In the genomic region with DNA sequence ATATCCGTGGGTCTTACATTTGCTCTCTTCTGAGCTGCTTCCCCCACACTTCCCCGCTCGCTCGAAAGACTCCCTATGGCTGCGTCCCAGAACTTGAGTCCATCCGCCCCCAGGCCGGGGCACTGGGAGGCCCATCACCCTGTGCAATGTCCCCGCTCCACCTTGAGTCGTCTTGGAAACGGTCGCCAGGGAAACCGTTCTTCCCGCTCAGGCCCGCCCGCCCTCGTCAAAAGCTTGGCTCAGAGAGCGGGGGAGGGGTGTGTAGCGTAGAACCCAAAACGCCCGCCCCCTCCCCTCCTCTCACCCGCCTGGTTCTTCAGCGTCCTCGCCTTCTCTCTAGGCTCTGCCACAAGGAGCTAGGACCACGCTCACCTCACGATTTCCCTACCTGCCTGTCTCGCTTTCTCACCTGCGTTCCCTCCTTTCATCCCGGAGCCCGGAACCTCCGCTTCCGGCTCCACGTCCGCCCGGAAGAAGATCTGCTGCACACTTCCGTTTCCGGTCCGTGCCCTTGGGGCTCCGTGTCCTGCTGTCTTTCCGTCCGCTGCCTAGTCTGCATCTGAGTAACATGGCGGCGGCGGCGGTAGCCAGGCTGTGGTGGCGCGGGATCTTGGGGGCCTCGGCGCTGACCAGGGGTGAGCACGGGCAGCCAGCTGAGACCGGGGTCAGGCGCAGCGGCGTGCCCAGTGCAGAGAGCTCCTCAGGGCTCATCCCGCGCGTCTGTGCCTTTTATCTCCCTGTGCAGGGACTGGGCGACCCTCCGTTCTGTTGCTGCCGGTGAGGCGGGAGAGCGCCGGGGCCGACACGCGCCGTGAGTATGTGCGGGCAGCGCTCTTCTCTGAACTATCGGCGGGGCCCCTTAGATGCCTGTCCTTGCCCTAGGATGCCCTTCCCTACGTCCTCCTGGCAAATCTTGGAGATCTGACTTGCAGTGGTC, we compare ENCODE assay signal across 8 cellular contexts. TPM values are rescaled to one million over a fixed set of nuclear protein-coding genes. Genes with fewer than 3 reads are reported as not detected.
A peak's percentile ranks its signal among the peaks of the same experiment; 100 is the strongest.
DNase-seq lines count a peak whose midpoint lies in the region; FAIRE-seq and TF ChIP-seq lines count a peak whose summit lies in the region.

A gene (minus strand): TSS at position 447 of the 937 bp plus-strand sequence. CDS start 19 bp downstream, at position 428.
A gene (plus strand): TSS at position 551 of the 937 bp plus-strand sequence. CDS start 18 bp downstream, at position 569.

- H3K27ac ChIP-seq in SJSA1 (peak within 1 kb of the TSS; percentile 61), neutrophil (peak within 1 kb of the TSS; percentile 86)

- no peaks in the 10 kb centered on the region for H3K27me3 ChIP-seq in SJSA1 (replicated peaks)
- H3K27me3 ChIP-seq in neutrophil = no peaks in the 10 kb centered on the region

- H3K9me3 ChIP-seq in SJSA1 (replicated peaks) (no peaks in the 10 kb centered on the region), neutrophil (no peaks in the 10 kb centered on the region)

- DNase-seq in GM04503 (ENCODE audit: low read depth) (peak; percentile 47), HFF-Myc (ENCODE audit: extremely low read depth, low read depth) (peak; percentile 75), MV-4-11 (lab: John Stamatoyannopoulos, UW) (peak; percentile 82), SJSA1 (ENCODE audit: low read depth in 1 of 2, low spot score in 2 of 2) (peak; percentile 86 to 92), frontal cortex (ENCODE audit: low spot score in 2 of 2) (peak; percentile 87 to 90)
- DNase-seq in activated naive CD4-positive, alpha-beta T cell (lab: John Stamatoyannopoulos, UW) = peak; percentile 76 to 86 (median 83)

- peaks cover 84% of the 10 kb centered on the region for H3K36me3 ChIP-seq in SJSA1
- H3K36me3 ChIP-seq in neutrophil = peaks cover 62% of the 10 kb centered on the region

- H3K4me3 ChIP-seq in HFF-Myc (replicated peaks; ENCODE audit: low read depth, low read length) (peak within 1 kb of the TSS; percentile 94), SJSA1 (peak within 1 kb of the TSS; percentile 83), neutrophil (ENCODE audit: low read depth in 1 of 2, low read length in 1 of 2) (peak within 1 kb of the TSS; percentile 84 to 91)

- H3K4me1 ChIP-seq in SJSA1 (replicated peaks) = peaks cover 11% of the 10 kb centered on the region
- peaks cover 21 to 23% of the 10 kb centered on the region in 2 experiments for H3K4me1 ChIP-seq in neutrophil (ENCODE audit: control insufficient read depth in 1 of 2, insufficient read depth in 1 of 2, low read depth in 1 of 2, low read length in 1 of 2)

- TF ChIP-seq CTCF in HFF-Myc (IDR thresholded peaks at IDR 0.05; ENCODE audit: low read depth, low read length, missing control alignments) = no peak
- TF ChIP-seq CTCF in neutrophil (IDR thresholded peaks at IDR 0.05) = no peak
- TF ChIP-seq CTCF in subcutaneous adipose tissue (IDR thresholded peaks at IDR 0.05; ENCODE audit: low read depth) = no peak

- no peak for FAIRE-seq in frontal cortex (lab: Jason Lieb, UNC)

RNA-seq across cellular contexts. Expression of the first gene that starts in this region (rescaled TPM):
- 22.9 and 34.9 TPM in 2 replicates for total RNA-seq in SJSA1 (2014; rRNA removed; shearing (Covaris generic))
- total RNA-seq in frontal cortex (42.8 TPM), subcutaneous adipose tissue (10 to 100 TPM in 3 of 4 donors, 1 to 10 TPM in 1; 9.6 to 20.3 (median 18.3) TPM)

RNA-seq across cellular contexts. Expression of the second gene that starts in this region (rescaled TPM):
- total RNA-seq in SJSA1 (2014; rRNA removed; shearing (Covaris generic)) = 101 and 123 TPM in 2 replicates
- total RNA-seq in frontal cortex = 72.6 TPM
- 10 to 100 TPM; 52.0 to 73.8 (median 53.7) TPM for total RNA-seq in subcutaneous adipose tissue

Comparison
In these comparisons a context has a peak if more than half of its experiments do, and no peak if none do; other contexts are left out.
1. Peak in every context shown above with its lines: DNase-seq, H3K4me3 ChIP-seq and H3K27ac ChIP-seq.